14 cellular contexts compared by ENCODE assay signal in the genomic region with DNA sequence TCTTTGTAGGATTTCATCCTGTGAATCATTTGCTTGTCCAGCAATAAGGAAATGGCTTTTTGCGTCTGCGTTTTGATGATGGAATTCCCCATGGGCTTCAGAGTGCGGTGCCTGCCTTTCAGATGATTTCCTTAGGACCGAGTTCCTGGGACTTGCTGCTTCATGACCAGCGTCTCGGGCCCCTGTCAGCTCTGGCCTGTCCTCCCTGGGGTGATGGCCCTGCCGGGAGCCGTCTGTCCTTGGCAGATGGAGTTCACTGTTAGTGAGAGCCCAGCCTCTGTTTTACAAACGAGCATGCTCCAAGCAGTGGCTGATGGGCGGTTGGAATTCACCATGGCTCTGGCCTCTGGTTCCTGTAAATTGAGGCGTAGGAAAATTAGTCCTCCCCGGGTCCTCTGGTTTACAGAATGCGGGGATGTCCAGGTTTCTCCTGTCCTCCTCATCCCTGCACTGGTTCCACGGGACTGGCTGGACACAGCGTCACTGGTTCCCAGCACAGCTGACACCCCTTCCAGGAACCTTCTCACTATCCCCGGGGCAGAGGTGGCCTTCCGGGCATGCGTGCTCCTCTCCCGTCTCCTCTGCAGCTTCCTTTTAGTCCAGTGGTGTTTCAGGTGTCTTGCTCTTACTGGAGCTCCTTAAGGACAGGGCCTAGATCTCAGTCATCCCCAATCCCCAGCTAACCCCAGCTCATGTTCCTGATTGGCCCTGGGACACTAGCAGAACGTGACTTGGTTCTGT. TPM values are rescaled to one million over a fixed set of nuclear protein-coding genes. Genes with fewer than 3 reads are reported as not detected.
DNase-seq lines count a peak whose midpoint lies in the region; ATAC-seq and FAIRE-seq lines count a peak whose summit lies in the region.
"Had no signal": no experiment of that assay in that cellular context is flagged by ENCODE, and none has a peak within 500 bp of the region (broad histone marks: within the 10 kb centered on the region; RNA-seq: fewer than 3 reads in every experiment).

No MANE protein-coding gene starts in this region.

- DNase-seq in Caki2 (ENCODE audit: low read depth), result peak; percentile 60
- DNase-seq in RCC 7860 (ENCODE audit: low spot score), result peak; percentile 58
- peak; percentile 54 for DNase-seq in glomerular visceral epithelial cell (ENCODE audit: extremely low spot score)
- peak; percentile 85 for DNase-seq in renal cortical epithelial cell (ENCODE audit: low read depth)
- DNase-seq in DMS153 treated with DMSO at 0.1 percent for 48 hours (lab: John Stamatoyannopoulos, UW; ENCODE audit: unreplicated experiment), result no peak
- no peak for DNase-seq in islet precursor cell
- DNase-seq: activated CD8-positive, alpha-beta memory T cell treated with anti-CD3 and anti-CD28 coated beads, Interleukin-2, amount 10 ng/mL, durations not matched to agents 7 days and 5 days; DMS79; NCI-H187; stimulated activated CD4-positive, alpha-beta T cell treated with anti-CD3 and anti-CD28 coated beads, Interleukin-4, amount 100 ng/mL, for 1 hour; stimulated activated naive CD8-positive, alpha-beta T cell treated with anti-CD3 and anti-CD28 coated beads, Interleukin-15, Interleukin-2, amounts not matched to agents 100 U/mL and 50 U/mL, for 24 hours had no signal

- no peak for ATAC-seq in GM19397 (IDR thresholded peaks at IDR 0.05; ENCODE audit: unreplicated experiment)
- ATAC-seq in GM19351 (IDR thresholded peaks at IDR 0.05; ENCODE audit: unreplicated experiment), result no peak
- ATAC-seq: activated CD8-positive, alpha-beta memory T cell treated with anti-CD3 and anti-CD28 coated beads, Interleukin-2, amount 10 ng/mL, durations not matched to agents 7 days and 5 days; K562; stimulated activated naive CD8-positive, alpha-beta T cell treated with anti-CD3 and anti-CD28 coated beads, Interleukin-15, Interleukin-2, amounts not matched to agents 100 U/mL and 50 U/mL, for 24 hours had no signal

- in situ Hi-C loops in Caki2 (cut with HindIII; ENCODE audit: low pct_unique_long_range_greater_than_20kb, low sequenced_read_pairs), result no loop called here

- FAIRE-seq in RCC 7860 (lab: Jason Lieb, UNC), result peak; percentile 27
- FAIRE-seq: K562 had no signal

RNA-seq across cellular contexts. Expression of a gene that starts 34.9 kb away (rescaled TPM):
- 78.4 and 80.6 TPM in 2 replicates for total RNA-seq in Caki2 (2014; rRNA removed; shearing (Covaris generic); ENCODE audit: low replicate concordance)
- total RNA-seq in renal cortical epithelial cell, result 50.7 and 94.0 TPM in 2 replicates

Comparison
In these comparisons a context has a peak if more than half of its experiments do, and no peak if none do; other contexts are left out.
1. DNase-seq: peak in Caki2 (single experiment), RCC 7860 (single experiment), glomerular visceral epithelial cell (single experiment) and renal cortical epithelial cell (single experiment); none in DMS153 treated with DMSO at 0.1 percent for 48 hours (single experiment) and islet precursor cell (single experiment).